8 cellular contexts compared by ENCODE assay signal in genomic region chr7:73308074-73308664, GRCh38. TPM values are rescaled to one million over a fixed set of nuclear protein-coding genes. Genes with fewer than 3 reads are reported as not detected.
A peak's percentile ranks its signal among the peaks of the same experiment; 100 is the strongest.
DNase-seq lines count a peak whose midpoint lies in the region; ATAC-seq and TF ChIP-seq lines count a peak whose summit lies in the region.

No MANE protein-coding gene starts in this region.

- H3K4me3 ChIP-seq in esophagus squamous epithelium (peak overlapping the region; percentile 83 to 91 (median 86)), osteoblast (ENCODE audit: insufficient read depth, low read length) (peak overlapping the region; percentile 81)

- peak overlapping the region; percentile 88 for H3K4me2 ChIP-seq in osteoblast (ENCODE audit: insufficient read depth, low read length)

- H3K9me3 ChIP-seq in esophagus squamous epithelium, result no peaks in the 10 kb centered on the region
- no peaks in the 10 kb centered on the region for H3K9me3 ChIP-seq in osteoblast (ENCODE audit: low read depth, low read length)

- H3K79me2 ChIP-seq in osteoblast (ENCODE audit: insufficient read depth, low read length), result peaks cover 2% of the 10 kb centered on the region

- DNase-seq in activated CD4-positive, CD25-positive, alpha-beta regulatory T cell treated with anti-CD3 and anti-CD28 coated beads, Interleukin-2, amount 50 U/mL, for 72 hours, result no peak
- DNase-seq in RWPE1 (ENCODE audit: low spot score), result peak; percentile 18
- no peak for DNase-seq in esophagus squamous epithelium (lab: John Stamatoyannopoulos, UW)
- DNase-seq in osteoblast (ENCODE audit: insufficient read length, low spot score, missing footprints), result peak; percentile 90
- no peak for DNase-seq in superior temporal gyrus (ENCODE audit: extremely low spot score)

- POLR2A ChIA-PET in RWPE1 (lab: Yijun Ruan, JAX; ENCODE audit: low non-redundant PET), result interaction anchor here (0.7 kb wide), 1 partner anchor 137 kb away, joined by 6 read pairs; no protein-coding TSS in a partner anchor

- H3K4me1 ChIP-seq in esophagus squamous epithelium, result peaks cover 5 to 23% (median 14%) of the 10 kb centered on the region in 3 donors
- H3K4me1 ChIP-seq in osteoblast (ENCODE audit: insufficient read depth, low read length), result peaks cover 4% of the 10 kb centered on the region

- no peak for TF ChIP-seq POLR2A in esophagus squamous epithelium (IDR thresholded peaks at IDR 0.05)

- H3K36me3 ChIP-seq in esophagus squamous epithelium (peaks cover 6 to 39% (median 14%) of the 10 kb centered on the region in 3 donors), osteoblast (ENCODE audit: insufficient read depth, low read length) (peaks cover 8% of the 10 kb centered on the region)

- H4K20me1 ChIP-seq in osteoblast (ENCODE audit: insufficient read depth, low read length), result no peaks in the 10 kb centered on the region

- no peak for TF ChIP-seq CTCF in RWPE1 (conservative IDR thresholded peaks at IDR 0.05; ENCODE audit: low read depth)
- no peak for TF ChIP-seq CTCF in esophagus squamous epithelium (IDR thresholded peaks at IDR 0.05)
- no peak for TF ChIP-seq CTCF in osteoblast (IDR thresholded peaks at IDR 0.05; ENCODE audit: extremely low read depth, low read depth, low read length)

- peak overlapping the region; percentile 84 for H2AFZ ChIP-seq in osteoblast (ENCODE audit: low read length)

- intact Hi-C loops in esophagus squamous epithelium (cut with DNase I), result no loop called here

- 31 to 37% methylated on average over 6 to 14 of the region's 43 CpGs for WGBS in esophagus squamous epithelium, 2 donors

- peak overlapping the region; percentile 80 for H3K27ac ChIP-seq in RWPE1
- peak overlapping the region; percentile 73 to 79 (median 76) for H3K27ac ChIP-seq in esophagus squamous epithelium
- no peak overlapping the region for H3K27ac ChIP-seq in osteoblast (ENCODE audit: low read depth, low read length)

- CTCF ChIA-PET in RWPE1 (lab: Yijun Ruan, JAX), result no interaction called here

- peak; percentile 31 to 45 for ATAC-seq in activated CD4-positive, CD25-positive, alpha-beta regulatory T cell treated with anti-CD3 and anti-CD28 coated beads, Interleukin-2, amount 50 U/mL, for 24 hours
- ATAC-seq in HG02798 (IDR thresholded peaks at IDR 0.05; ENCODE audit: poor library complexity, unreplicated experiment), result peak; percentile 39
- ATAC-seq in GM18873 (IDR thresholded peaks at IDR 0.05; ENCODE audit: low FRiP score, unreplicated experiment), result no peak

- H3K27me3 ChIP-seq in esophagus squamous epithelium (no peaks in the 10 kb centered on the region), osteoblast (ENCODE audit: insufficient read depth, low read length) (no peaks in the 10 kb centered on the region)

RNA-seq across cellular contexts. Expression of gene NSUN5, which starts 0.5 kb away (rescaled TPM):
- total RNA-seq in esophagus squamous epithelium (10 to 100 TPM; 14.9 to 27.3 (median 21.1) TPM), osteoblast (17.0 and 17.1 TPM in 2 replicates)

RNA-seq across cellular contexts. Expression of gene TRIM50, which starts 19.7 kb away (rescaled TPM):
- under 1 TPM in 1 of 4 donors, not detected in 3; 0.19 TPM for total RNA-seq in esophagus squamous epithelium
- not detected in 2 replicates for total RNA-seq in osteoblast

RNA-seq across cellular contexts. Expression of gene FKBP6, which starts 19.8 kb away (rescaled TPM):
- total RNA-seq in esophagus squamous epithelium (not detected), osteoblast (not detected in 2 replicates)

Comparison
In these comparisons a context has a peak if more than half of its experiments do, and no peak if none do; other contexts are left out.
1. DNase-seq: peak in RWPE1 (single experiment) and osteoblast (single experiment); none in activated CD4-positive, CD25-positive, alpha-beta regulatory T cell treated with anti-CD3 and anti-CD28 coated beads, Interleukin-2, amount 50 U/mL, for 72 hours (single experiment), esophagus squamous epithelium (single experiment) and superior temporal gyrus (single experiment).